Comparison of ENCODE assay signal across 1 cellular context in genomic region chr17:74176546-74177001, GRCh38.
TF ChIP-seq lines count a peak whose summit lies in the region.

No MANE protein-coding gene starts in this region.

TF ChIP-seq in SK-N-SH, 30 proteins besides CTCF, POLR2A, EP300 and RAD21 (continued from another document):
- no peak for TF ChIP-seq ZBTB33 (IDR thresholded peaks at IDR 0.05; ENCODE audit: borderline replicate concordance, low read depth)
- TF ChIP-seq NFIC (IDR thresholded peaks at IDR 0.05; ENCODE audit: borderline replicate concordance) = no peak
- no peak for TF ChIP-seq SIN3A (IDR thresholded peaks at IDR 0.05; ENCODE audit: borderline replicate concordance, low read depth, low read length)
- no peak for TF ChIP-seq TCF12 (IDR thresholded peaks at IDR 0.05)
TF ChIP-seq in SK-N-SH: peak in this region for 4.
